Comparison of ENCODE assay signal across 1 cellular context in the genomic region with DNA sequence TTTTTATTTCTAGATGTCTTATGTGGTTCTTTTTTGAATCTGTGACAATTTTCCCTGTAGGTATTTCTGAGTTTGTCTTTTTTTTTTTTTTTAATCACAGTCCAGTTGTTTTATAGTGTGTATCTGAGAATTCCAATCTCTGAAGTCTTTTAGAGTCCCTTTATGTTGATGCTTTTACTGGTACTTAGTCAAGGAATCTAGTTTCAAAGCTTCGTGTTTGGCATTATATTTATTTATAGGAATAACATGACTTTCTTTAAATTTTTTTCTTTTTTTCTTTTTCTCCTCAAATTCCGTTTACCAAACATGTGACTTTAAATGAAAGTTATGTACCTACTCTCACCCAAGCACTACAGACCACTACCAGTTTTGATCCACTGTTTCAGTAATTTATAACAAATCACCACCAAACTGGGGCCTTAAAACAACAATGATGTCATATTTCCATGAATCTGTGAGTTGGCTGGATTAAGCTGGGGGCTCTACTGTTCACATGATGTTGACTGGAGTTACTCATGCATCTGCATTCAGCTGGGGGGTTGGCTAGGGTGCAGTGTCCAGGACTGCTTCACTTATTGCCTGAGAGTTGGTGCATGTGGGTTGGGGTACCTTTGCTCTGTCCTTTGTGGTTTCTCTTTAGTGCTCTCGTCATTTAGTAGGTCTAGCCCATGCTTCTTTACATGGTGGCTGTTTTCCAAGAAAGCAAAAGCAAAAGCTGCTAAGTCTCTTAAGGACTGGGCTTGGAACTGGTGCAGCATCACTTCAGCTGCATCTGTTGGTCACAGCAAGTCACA.
TF ChIP-seq lines count a peak whose summit lies in the region.

No MANE protein-coding gene starts in this region.

TF ChIP-seq in A549, 52 proteins besides CTCF, POLR2A, EP300 and RAD21 (continued from another document):
- TF ChIP-seq, protein P1, sequence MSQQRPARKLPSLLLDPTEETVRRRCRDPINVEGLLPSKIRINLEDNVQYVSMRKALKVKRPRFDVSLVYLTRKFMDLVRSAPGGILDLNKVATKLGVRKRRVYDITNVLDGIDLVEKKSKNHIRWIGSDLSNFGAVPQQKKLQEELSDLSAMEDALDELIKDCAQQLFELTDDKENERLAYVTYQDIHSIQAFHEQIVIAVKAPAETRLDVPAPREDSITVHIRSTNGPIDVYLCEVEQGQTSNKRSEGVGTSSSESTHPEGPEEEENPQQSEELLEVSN (IDR thresholded peaks at IDR 0.05; ENCODE audit: borderline replicate concordance, low read depth) = no peak
- TF ChIP-seq FOSB (CRISPR knock-in tag; IDR thresholded peaks at IDR 0.05) (no peak), EHF (CRISPR knock-in tag; IDR thresholded peaks at IDR 0.05) (no peak), MAFK (IDR thresholded peaks at IDR 0.05; ENCODE audit: partially characterized antibody) (no peak), POLR2AphosphoS2 (conservative IDR thresholded peaks at IDR 0.05; ENCODE audit: low read length) (no peak), HOXB5 (CRISPR knock-in tag; IDR thresholded peaks at IDR 0.05) (no peak)
- TF ChIP-seq, protein P2, sequence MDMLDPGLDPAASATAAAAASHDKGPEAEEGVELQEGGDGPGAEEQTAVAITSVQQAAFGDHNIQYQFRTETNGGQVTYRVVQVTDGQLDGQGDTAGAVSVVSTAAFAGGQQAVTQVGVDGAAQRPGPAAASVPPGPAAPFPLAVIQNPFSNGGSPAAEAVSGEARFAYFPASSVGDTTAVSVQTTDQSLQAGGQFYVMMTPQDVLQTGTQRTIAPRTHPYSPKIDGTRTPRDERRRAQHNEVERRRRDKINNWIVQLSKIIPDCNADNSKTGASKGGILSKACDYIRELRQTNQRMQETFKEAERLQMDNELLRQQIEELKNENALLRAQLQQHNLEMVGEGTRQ (IDR thresholded peaks at IDR 0.05) = no peak
